In the genomic region with DNA sequence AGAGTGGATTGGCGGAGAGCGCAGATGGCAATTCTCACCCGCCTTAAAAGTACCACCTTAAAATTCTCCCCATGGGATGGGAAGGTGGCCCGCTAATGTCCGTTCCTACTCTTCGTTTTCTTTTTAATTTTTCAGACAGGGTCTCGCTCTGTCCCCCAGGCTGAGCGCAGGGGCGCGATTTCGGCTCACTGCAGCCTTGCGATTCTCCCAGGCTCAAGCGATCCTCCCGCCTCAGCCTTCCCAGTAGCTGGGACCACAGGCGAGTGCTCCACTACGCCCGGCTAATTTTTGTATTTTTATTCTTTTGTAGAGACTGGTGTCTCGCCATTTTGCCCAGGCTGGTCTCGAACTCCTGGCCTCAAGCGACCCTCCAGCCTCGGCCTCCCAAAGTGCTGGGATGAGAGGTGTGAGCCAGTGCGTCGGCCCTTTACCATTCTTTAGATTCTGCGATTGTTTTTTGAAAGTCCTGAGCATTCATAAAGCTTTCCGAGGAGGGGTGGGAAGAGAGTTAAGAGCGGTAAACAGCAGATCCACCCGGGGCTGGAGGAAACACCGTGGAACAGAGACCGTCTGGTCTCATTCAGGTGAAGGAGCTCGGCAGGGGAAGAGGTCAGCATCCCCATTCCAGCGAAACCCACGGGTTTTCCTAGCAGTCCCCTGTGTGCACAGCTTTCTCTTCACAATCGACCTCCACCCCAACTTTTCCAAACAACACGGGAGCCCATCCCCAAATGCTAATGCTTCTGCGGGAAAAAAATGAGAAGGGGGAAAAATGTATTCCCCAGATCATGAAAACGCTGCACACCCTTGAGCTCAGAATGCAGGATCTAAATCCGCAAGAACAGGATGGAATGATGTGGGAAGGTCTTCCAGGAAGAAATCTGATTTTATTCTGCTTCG, we compare ENCODE assay signal across 8 cellular contexts.
DNase-seq lines count a peak whose midpoint lies in the region; ATAC-seq and TF ChIP-seq lines count a peak whose summit lies in the region.

No MANE protein-coding gene starts in this region.

- H3K27me3 Mint-ChIP-seq in activated T-cell treated with anti-CD3 and anti-CD28 coated beads, Interleukin-2, amount 50 U/mL, for 24 hours, result peaks cover 80% of the 10 kb centered on the region

- H3K4me1 Mint-ChIP-seq in activated T-cell treated with anti-CD3 and anti-CD28 coated beads, Interleukin-2, amount 50 U/mL, for 24 hours (ENCODE audit: low read depth), result peaks cover 18% of the 10 kb centered on the region

- intact Hi-C loops in tibial artery (cut with DNase I; ENCODE audit: low total_unique reads), result no loop called here

- H3K4me3 Mint-ChIP-seq in activated T-cell treated with anti-CD3 and anti-CD28 coated beads, Interleukin-2, amount 50 U/mL, for 24 hours, result peak overlapping the region; percentile 68

- peak overlapping the region; percentile 32 for H3K4me3 ChIP-seq in astrocyte of the cerebellum (ENCODE audit: low read depth, low read length)
- peak overlapping the region; percentile 35 for H3K4me3 ChIP-seq in lung
- H3K4me3 ChIP-seq in tibial artery, result peak overlapping the region; percentile 48 to 55

- no peak for DNase-seq in activated T-cell treated with anti-CD3 and anti-CD28 coated beads, Interleukin-2, amount 50 U/mL, for 24 hours
- DNase-seq in activated T-cell treated with anti-CD3 and anti-CD28 coated beads, Interleukin-2, amount 50 U/mL, for 1 hour, result no peak
- no peak for DNase-seq in astrocyte of the cerebellum (ENCODE audit: low read depth)
- no peak for DNase-seq in lung (ENCODE audit: low spot score)
- DNase-seq in tibial artery, result no peak
- DNase-seq in stimulated activated CD4-positive, alpha-beta T cell treated with anti-CD3 and anti-CD28 coated beads, Interleukin-12 subunit alpha, Interleukin-12 subunit beta, amount 100 ng/mL, for 4 hours, result no peak

- no peak for TF ChIP-seq CTCF in astrocyte of the cerebellum (IDR thresholded peaks at IDR 0.05; ENCODE audit: low read depth, low read length, missing control alignments)
- no peak for TF ChIP-seq CTCF in lung (IDR thresholded peaks at IDR 0.05; ENCODE audit: control extremely low read depth, extremely low read depth)
- TF ChIP-seq CTCF in tibial artery (IDR thresholded peaks at IDR 0.05), result no peak

- 11 to 22% methylated on average over 38 of the region's 38 CpGs for WGBS in lung, 2 donors

- no peaks in the 10 kb centered on the region for H3K9me3 Mint-ChIP-seq in activated T-cell treated with anti-CD3 and anti-CD28 coated beads, Interleukin-2, amount 50 U/mL, for 24 hours

- H3K4me1 ChIP-seq in lung (ENCODE audit: control insufficient read depth in 2 of 2, insufficient read depth in 2 of 2, low read length in 2 of 2) (peaks cover 0 to 14% of the 10 kb centered on the region in 2 donors), tibial artery (peaks cover 0 to 30% (median 16%) of the 10 kb centered on the region in 4 donors)

- no peaks in the 10 kb centered on the region for H3K36me3 Mint-ChIP-seq in activated T-cell treated with anti-CD3 and anti-CD28 coated beads, Interleukin-2, amount 50 U/mL, for 24 hours (ENCODE audit: low read depth)

- H3K27me3 ChIP-seq in lung (ENCODE audit: control insufficient read depth, insufficient read depth) (no peaks in the 10 kb centered on the region), tibial artery (peaks cover 0 to 44% of the 10 kb centered on the region in 2 donors)

- H3K36me3 ChIP-seq in lung (ENCODE audit: control insufficient read depth in 2 of 2, insufficient read depth in 2 of 2, low read length in 2 of 2), result no peaks in the 10 kb centered on the region
- H3K36me3 ChIP-seq in tibial artery, result no peaks in the 10 kb centered on the region

- H3K27ac Mint-ChIP-seq in activated T-cell treated with anti-CD3 and anti-CD28 coated beads, Interleukin-2, amount 50 U/mL, for 24 hours, result no peak overlapping the region

- H3K27ac ChIP-seq in lung (ENCODE audit: low read depth in 1 of 2, low read length in 1 of 2) (no peak overlapping the region), tibial artery (no peak overlapping the region)

- in situ Hi-C loops in astrocyte of the cerebellum (cut with HindIII; ENCODE audit: low sequenced_read_pairs), result loop anchor here (5.0 kb wide), 1 partner anchor 82 kb away; no protein-coding TSS in a partner anchor

- no peak for ATAC-seq in lung (ENCODE audit: insufficient read depth, low FRiP score)
- ATAC-seq in GM21737 (IDR thresholded peaks at IDR 0.05; ENCODE audit: unreplicated experiment), result no peak
- no peak for ATAC-seq in GM18909 (IDR thresholded peaks at IDR 0.05; ENCODE audit: poor library complexity, unreplicated experiment)

- no peaks in the 10 kb centered on the region for H3K9me3 ChIP-seq in lung (ENCODE audit: control insufficient read depth in 2 of 2, insufficient read depth in 1 of 2, low read length in 1 of 2)
- no peaks in the 10 kb centered on the region for H3K9me3 ChIP-seq in tibial artery
